8 cellular contexts compared by ENCODE assay signal in the genomic region with DNA sequence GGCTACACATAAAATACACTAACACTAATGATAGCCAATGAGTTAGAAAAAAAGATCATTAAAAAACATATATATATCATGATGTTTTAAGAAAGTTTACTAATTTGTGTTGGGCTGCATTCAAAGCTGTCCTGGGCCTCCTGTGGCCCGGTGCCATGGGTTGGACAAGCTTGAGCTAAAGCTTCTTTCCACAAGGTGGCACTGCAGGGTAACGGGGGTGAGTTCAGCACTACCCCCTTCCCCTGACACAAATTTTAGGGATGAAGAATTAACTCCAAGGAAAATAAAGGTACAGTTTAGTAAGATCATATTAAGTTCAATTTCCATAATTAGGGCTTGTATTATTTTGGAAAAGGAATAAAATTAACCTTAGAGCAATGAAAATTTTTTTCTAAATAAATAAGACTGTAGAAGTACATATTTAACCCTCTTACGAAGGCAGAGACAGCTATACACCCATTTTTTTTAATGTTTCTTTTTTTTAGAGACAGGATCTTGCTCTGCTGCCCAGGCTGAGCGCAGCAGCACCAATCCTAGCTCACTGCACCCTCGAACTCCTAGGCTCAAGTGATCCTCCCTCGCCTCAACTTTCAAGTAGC. TPM values are rescaled to one million over a fixed set of nuclear protein-coding genes. Genes with fewer than 3 reads are reported as not detected.
DNase-seq lines count a peak whose midpoint lies in the region; ATAC-seq lines count a peak whose summit lies in the region.

No MANE protein-coding gene starts in this region.

- no peaks in the 10 kb centered on the region for H3K36me3 Mint-ChIP-seq in activated CD4-positive, alpha-beta memory T cell treated with anti-CD3 and anti-CD28 coated beads, Interleukin-2, amount 10 ng/mL, durations not matched to agents 7 days and 5 days (ENCODE audit: low read depth)

- POLR2A ChIA-PET in activated CD4-positive, alpha-beta memory T cell treated with anti-CD3 and anti-CD28 coated beads, Interleukin-2, amount 10 ng/mL, durations not matched to agents 7 days and 5 days (lab: Charles Lee), result interaction anchor here (1.0 kb wide), 1 partner anchor 102 kb away, joined by 4 read pairs; no protein-coding TSS in a partner anchor

- no peak overlapping the region for H3K4me3 Mint-ChIP-seq in activated CD4-positive, alpha-beta memory T cell treated with anti-CD3 and anti-CD28 coated beads, Interleukin-2, amount 10 ng/mL, durations not matched to agents 7 days and 5 days

- H3K27me3 Mint-ChIP-seq in activated CD4-positive, alpha-beta memory T cell treated with anti-CD3 and anti-CD28 coated beads, Interleukin-2, amount 10 ng/mL, durations not matched to agents 7 days and 5 days, result no peaks in the 10 kb centered on the region

- ATAC-seq in GM21528 (IDR thresholded peaks at IDR 0.05; ENCODE audit: low FRiP score, unreplicated experiment), result no peak

- CTCF ChIA-PET in activated CD4-positive, alpha-beta memory T cell treated with anti-CD3 and anti-CD28 coated beads, Interleukin-2, amount 10 ng/mL, durations not matched to agents 7 days and 5 days (lab: Charles Lee), result interaction anchor here (0.9 to 5.1 kb wide), 26 partner anchors 9 to 271 kb away, joined by 3 to 44 read pairs (median 4); a partner anchor contains a TSS

- H3K27me3 ChIP-seq in H7 (ENCODE audit: control insufficient read depth, insufficient read depth, low read length), result no peaks in the 10 kb centered on the region

- peaks cover 13% of the 10 kb centered on the region for H3K4me1 Mint-ChIP-seq in activated CD4-positive, alpha-beta memory T cell treated with anti-CD3 and anti-CD28 coated beads, Interleukin-2, amount 10 ng/mL, durations not matched to agents 7 days and 5 days

- H3K36me3 ChIP-seq in H7 (replicated peaks; ENCODE audit: control insufficient read depth, insufficient read depth, low read length), result no peaks in the 10 kb centered on the region

- no peak overlapping the region for H3K4me3 ChIP-seq in H7 (ENCODE audit: insufficient read depth, low read depth, low read length)

- H3K9me3 Mint-ChIP-seq in activated CD4-positive, alpha-beta memory T cell treated with anti-CD3 and anti-CD28 coated beads, Interleukin-2, amount 10 ng/mL, durations not matched to agents 7 days and 5 days, result no peaks in the 10 kb centered on the region

- no peak overlapping the region for H3K27ac Mint-ChIP-seq in activated CD4-positive, alpha-beta memory T cell treated with anti-CD3 and anti-CD28 coated beads, Interleukin-2, amount 10 ng/mL, durations not matched to agents 7 days and 5 days

- DNase-seq in AG08395 (ENCODE audit: low spot score), result peak; percentile 68
- peak; percentile 81 for DNase-seq in H7
- DNase-seq in NCI-H524 treated with DMSO at 0.1 percent for 48 hours (lab: John Stamatoyannopoulos, UW), result peak; percentile 41
- peak; percentile 66 for DNase-seq in activated CD4-positive, alpha-beta memory T cell treated with anti-CD3 and anti-CD28 coated beads, Interleukin-2, amount 10 ng/mL, durations not matched to agents 7 days and 5 days
- DNase-seq in effector CD8-positive, alpha-beta T cell (lab: John Stamatoyannopoulos, UW), result peak; percentile 47
- DNase-seq in medulla oblongata (ENCODE audit: extremely low spot score), result peak; percentile 90
- DNase-seq in stimulated activated CD8-positive, alpha-beta memory T cell treated with anti-CD3 and anti-CD28 coated beads, Interleukin-15, amount 100 ng/mL, for 48 hours (ENCODE audit: low read depth in 2 of 2), result peak; percentile 23 to 30

RNA-seq across cellular contexts. Expression of a gene that starts 38.9 kb away (rescaled TPM):
- total RNA-seq in H7 (2014; rRNA removed; shearing (Covaris generic)), result 2.3 and 2.8 TPM in 2 replicates
- 10 to 100 TPM; 10.7 to 15.9 TPM for total RNA-seq in activated CD4-positive, alpha-beta memory T cell treated with anti-CD3 and anti-CD28 coated beads, Interleukin-2, amount 10 ng/mL, durations not matched to agents 7 days and 5 days

Comparison
In these comparisons a context has a peak if more than half of its experiments do, and no peak if none do; other contexts are left out.
1. DNase-seq: peak in every context shown above with its lines; median percentile 90 in medulla oblongata; 81 in H7; 68 in AG08395; 66 in activated CD4-positive, alpha-beta memory T cell treated with anti-CD3 and anti-CD28 coated beads, Interleukin-2, amount 10 ng/mL, durations not matched to agents 7 days and 5 days; 47 in effector CD8-positive, alpha-beta T cell; 41 in NCI-H524 treated with DMSO at 0.1 percent for 48 hours; 26 in stimulated activated CD8-positive, alpha-beta memory T cell treated with anti-CD3 and anti-CD28 coated beads, Interleukin-15, amount 100 ng/mL, for 48 hours.